In genomic region chr7:1558181-1558811, GRCh38 we compare ENCODE assay signal across 13 cellular contexts. TPM values are rescaled to one million over a fixed set of nuclear protein-coding genes. Genes with fewer than 3 reads are reported as not detected.
DNase-seq lines count a peak whose midpoint lies in the region; ATAC-seq and TF ChIP-seq lines count a peak whose summit lies in the region.
"Had no signal": no experiment of that assay in that cellular context is flagged by ENCODE, and none has a peak within 500 bp of the region (broad histone marks: within the 10 kb centered on the region; RNA-seq: fewer than 3 reads in every experiment).

No MANE protein-coding gene starts in this region.

- no peak overlapping the region for H3K18ac ChIP-seq in mesendoderm (ENCODE audit: low read length)

- no CpG with 5 or more reads among the region's 24 CpGs for WGBS in mesendoderm (ENCODE audit: extremely low coverage, insufficient coverage, low lambda C conversion rate)

- ATAC-seq in HG02973 (IDR thresholded peaks at IDR 0.05; ENCODE audit: unreplicated experiment) (no peak), GM19452 (IDR thresholded peaks at IDR 0.05; ENCODE audit: unreplicated experiment) (no peak), GM21786 (IDR thresholded peaks at IDR 0.05; ENCODE audit: unreplicated experiment) (no peak)

- TF ChIP-seq CTCF in HFFc6 (IDR thresholded peaks at IDR 0.05) (peak; percentile 68; the same call in 1 of the 2 replicates), choroid plexus epithelial cell (conservative IDR thresholded peaks at IDR 0.05; ENCODE audit: low read depth, low read length) (peak; percentile 44)

- no peak overlapping the region for H3K27ac Mint-ChIP-seq in HFFc6
- H3K27ac Mint-ChIP-seq: CD8-positive, alpha-beta memory T cell had no signal

- H3K79me2 ChIP-seq in mesendoderm (ENCODE audit: control insufficient read depth, insufficient read depth, low read length): no peaks in the 10 kb centered on the region

- H3K27me3 Mint-ChIP-seq in HFFc6 (ENCODE audit: insufficient read depth): no peaks in the 10 kb centered on the region; the same call in none of the 2 replicates

- no peaks in the 10 kb centered on the region for H3K79me1 ChIP-seq in mesendoderm (ENCODE audit: low read length)

- H2BK120ac ChIP-seq in mesendoderm (ENCODE audit: low read depth, low read length): no peak overlapping the region

- no peak overlapping the region for H3K4ac ChIP-seq in mesendoderm (ENCODE audit: low read depth, low read length)

- H2BK5ac ChIP-seq in mesendoderm (ENCODE audit: low read length): no peak overlapping the region

- peaks cover 5% of the 10 kb centered on the region for H3K4me1 ChIP-seq in mesendoderm (ENCODE audit: control insufficient read depth, low read depth, low read length)

- H3K56ac ChIP-seq in mesendoderm (ENCODE audit: low read length): peak overlapping the region; percentile 25

- H3K23ac ChIP-seq in mesendoderm (ENCODE audit: low read length): no peak overlapping the region

- H3K9me3 Mint-ChIP-seq in HFFc6: no peaks in the 10 kb centered on the region
- H3K9me3 Mint-ChIP-seq: CD8-positive, alpha-beta memory T cell had no signal

- in situ Hi-C loops in ACHN (cut with HindIII; ENCODE audit: low pct_ligation_motif_present, low pct_unique_long_range_greater_than_20kb, low sequenced_read_pairs): no loop called here

- peaks cover 14% of the 10 kb centered on the region for H3K4me1 Mint-ChIP-seq in HFFc6 (ENCODE audit: low read depth)

- H3K4me3 ChIP-seq in choroid plexus epithelial cell (ENCODE audit: low read depth, low read length) (no peak overlapping the region), mesendoderm (ENCODE audit: low read length) (no peak overlapping the region)
- H3K4me3 ChIP-seq: colonic mucosa, MG63, SK-N-MC had no signal

- no peaks in the 10 kb centered on the region for H3K36me3 ChIP-seq in mesendoderm (ENCODE audit: control insufficient read depth, insufficient read depth, low read length)
- H3K36me3 ChIP-seq: colonic mucosa, MG63 had no signal

- H4K5ac ChIP-seq in mesendoderm (ENCODE audit: low read length): no peak overlapping the region

- H3K9ac ChIP-seq in mesendoderm (ENCODE audit: low read length): no peak overlapping the region

- no peak overlapping the region for H3K27ac ChIP-seq in mesendoderm (ENCODE audit: low read depth, low read length)
- H3K27ac ChIP-seq: colonic mucosa, SK-N-MC had no signal

- H4K8ac ChIP-seq in mesendoderm (ENCODE audit: low read depth, low read length): no peak overlapping the region

- H2BK15ac ChIP-seq in mesendoderm (replicated peaks; ENCODE audit: low read depth): no peak overlapping the region

- no peak overlapping the region for H3K4me3 Mint-ChIP-seq in HFFc6
- H3K4me3 Mint-ChIP-seq: CD8-positive, alpha-beta memory T cell had no signal

- H3K36me3 Mint-ChIP-seq in HFFc6 (ENCODE audit: low read depth): no peaks in the 10 kb centered on the region
- H3K36me3 Mint-ChIP-seq: CD8-positive, alpha-beta memory T cell had no signal

- H3K4me2 ChIP-seq in mesendoderm (ENCODE audit: low read length): no peak overlapping the region

- no peak overlapping the region for H2AK5ac ChIP-seq in mesendoderm (ENCODE audit: low read length)

- DNase-seq in ACHN (peak; percentile 30), HFFc6 (no peak), choroid plexus epithelial cell (ENCODE audit: low read depth) (peak; percentile 40), mesendoderm (peak; percentile 61), NCI-H524 treated with DMSO at 0.1 percent for 48 hours (lab: John Stamatoyannopoulos, UW) (no peak)
- DNase-seq: activated T-cell treated with anti-CD3 and anti-CD28 coated beads, Interleukin-2, amount 50 U/mL, for 1 hour; colonic mucosa; MG63 had no signal

- H3K27me3 ChIP-seq in mesendoderm (ENCODE audit: insufficient read depth, low read length, poor library complexity): no peaks in the 10 kb centered on the region
- H3K27me3 ChIP-seq: colonic mucosa, MG63 had no signal

RNA-seq across cellular contexts. Expression of gene TMEM184A, which starts 2.3 kb away (rescaled TPM):
- total RNA-seq in HFFc6 (2021; fragmentation: NEBNext Ultra II Directional; extraction: Animal tissue kit (Norgen Biotek cat#: 25700)): 1 to 10 TPM in 5 of 6 experiments, under 1 TPM in 1; 0.79 to 2.0 (median 1.5) TPM
- polyA plus RNA-seq in mesendoderm (2013, experiment 1 of 2): 0.72 TPM
- 0.78 TPM for polyA plus RNA-seq in mesendoderm (2013, experiment 2 of 2)
- total RNA-seq: CD8-positive, alpha-beta memory T cell had no signal
- polyA plus RNA-seq: CD8-positive, alpha-beta memory T cell had no signal

RNA-seq across cellular contexts. Expression of gene PSMG3, which starts 11.5 kb away (rescaled TPM):
- total RNA-seq in HFFc6 (2021; fragmentation: NEBNext Ultra II Directional; extraction: Animal tissue kit (Norgen Biotek cat#: 25700)): 10 to 100 TPM; 25.6 to 31.0 (median 28.2) TPM
- polyA plus RNA-seq in mesendoderm (2013, experiment 1 of 2): 13.5 TPM
- 12.9 TPM for polyA plus RNA-seq in mesendoderm (2013, experiment 2 of 2)

RNA-seq across cellular contexts. Expression of gene MAFK, which starts 27.8 kb away (rescaled TPM):
- 10 to 100 TPM; 29.8 to 43.7 (median 31.5) TPM for total RNA-seq in HFFc6 (2021; fragmentation: NEBNext Ultra II Directional; extraction: Animal tissue kit (Norgen Biotek cat#: 25700))
- polyA plus RNA-seq in mesendoderm (2013, experiment 1 of 2): 5.8 TPM
- 5.8 TPM for polyA plus RNA-seq in mesendoderm (2013, experiment 2 of 2)

RNA-seq across cellular contexts. Expression of gene INTS1, which starts 54.1 kb away (rescaled TPM):
- 100 to 1,000 TPM in 1 of 6 experiments, 10 to 100 TPM in 5; 84.0 to 104 (median 89.5) TPM for total RNA-seq in HFFc6 (2021; fragmentation: NEBNext Ultra II Directional; extraction: Animal tissue kit (Norgen Biotek cat#: 25700))
- 31.6 TPM for polyA plus RNA-seq in mesendoderm (2013, experiment 1 of 2)
- polyA plus RNA-seq in mesendoderm (2013, experiment 2 of 2): 33.7 TPM

Comparison
In these comparisons a context has a peak if more than half of its experiments do, and no peak if none do; other contexts are left out.
1. DNase-seq: peak in ACHN (single experiment), choroid plexus epithelial cell (single experiment) and mesendoderm (single experiment); none in HFFc6 (single experiment) and NCI-H524 treated with DMSO at 0.1 percent for 48 hours (single experiment).